ENCODE assay signal across 17 cellular contexts in genomic region chr4:77172336-77172735, GRCh38. TPM values are rescaled to one million over a fixed set of nuclear protein-coding genes. Genes with fewer than 3 reads are reported as not detected.
DNase-seq lines count a peak whose midpoint lies in the region; ATAC-seq, FAIRE-seq and TF ChIP-seq lines count a peak whose summit lies in the region.
"Had no signal": no experiment of that assay in that cellular context is flagged by ENCODE, and none has a peak within 500 bp of the region (broad histone marks: within the 10 kb centered on the region; RNA-seq: fewer than 3 reads in every experiment).

No MANE protein-coding gene starts in this region.

- H3K4me3 ChIP-seq in AG09309 (ENCODE audit: control insufficient read depth, low read depth, low read length) (no peak overlapping the region), brain microvascular endothelial cell (ENCODE audit: low read depth, low read length) (no peak overlapping the region), kidney epithelial cell (ENCODE audit: low read depth, low read length) (no peak overlapping the region), mesendoderm (ENCODE audit: low read length) (no peak overlapping the region), mucosa of descending colon (no peak overlapping the region)
- H3K4me3 ChIP-seq: lung had no signal

- intact Hi-C loops in mucosa of descending colon (cut with DNase I, micrococcal nuclease): no loop called here

- no peak overlapping the region for H4K8ac ChIP-seq in mesendoderm (ENCODE audit: low read depth, low read length)

- no peak overlapping the region for H3K23ac ChIP-seq in mesendoderm (ENCODE audit: low read length)

- H3K36me3 ChIP-seq in brain microvascular endothelial cell (replicated peaks): no peaks in the 10 kb centered on the region
- H3K36me3 ChIP-seq in kidney epithelial cell (ENCODE audit: control insufficient read depth, insufficient read depth, low read length): no peaks in the 10 kb centered on the region
- peaks cover 2% of the 10 kb centered on the region for H3K36me3 ChIP-seq in mesendoderm (ENCODE audit: control insufficient read depth, insufficient read depth, low read length)
- no peaks in the 10 kb centered on the region for H3K36me3 ChIP-seq in mucosa of descending colon (ENCODE audit: low read depth)

- no peak overlapping the region for H3K56ac ChIP-seq in mesendoderm (ENCODE audit: low read length)

- H2BK120ac ChIP-seq in mesendoderm (ENCODE audit: low read depth, low read length): no peak overlapping the region

- H2AK5ac ChIP-seq in mesendoderm (ENCODE audit: low read length): no peak overlapping the region

- H3K9ac ChIP-seq in mesendoderm (ENCODE audit: low read length): no peak overlapping the region
- H3K9ac ChIP-seq: parathyroid adenoma had no signal

- no peaks in the 10 kb centered on the region for H3K9me3 ChIP-seq in mucosa of descending colon

- TF ChIP-seq CTCF in AG09309 (IDR thresholded peaks at IDR 0.05; ENCODE audit: control insufficient read depth, insufficient read depth, low read depth, low read length, missing control alignments) (no peak), brain microvascular endothelial cell (IDR thresholded peaks at IDR 0.05; ENCODE audit: low read depth, low read length, missing control alignments) (no peak), kidney epithelial cell (IDR thresholded peaks at IDR 0.05; ENCODE audit: insufficient read depth, low read length, poor library complexity, severe bottlenecking) (no peak), mucosa of descending colon (IDR thresholded peaks at IDR 0.05) (no peak)

- H3K4me2 ChIP-seq in mesendoderm (ENCODE audit: low read length): no peak overlapping the region

- DNase-seq in AG09309 (ENCODE audit: low read depth) (peak; percentile 94), HTR-8/SVneo (ENCODE audit: insufficient read length, low spot score) (peak; percentile 61), brain microvascular endothelial cell (peak; percentile 87), kidney epithelial cell (ENCODE audit: low read depth) (peak; percentile 90), mesendoderm (no peak), occipital lobe (lab: John Stamatoyannopoulos, UW) (no peak), OCI-M1 (lab: John Stamatoyannopoulos, UW) (no peak), mucosa of descending colon (no peak)
- DNase-seq: activated CD8-positive, alpha-beta T cell treated with anti-CD3 and anti-CD28 coated beads, Interleukin-2, amount 10 ng/mL, durations not matched to agents 7 days and 5 days; activated naive CD4-positive, alpha-beta T cell treated with anti-CD3 and anti-CD28 coated beads, Interleukin-2, amount 50 U/mL, for 16 hours; C1 segment of cervical spinal cord; GF-D8; KG1; stimulated activated CD4-positive, alpha-beta T cell treated with anti-CD3 and anti-CD28 coated beads, Interleukin-2, amount 100 ng/mL, for 24 hours; T1000 had no signal

- H3K4ac ChIP-seq in mesendoderm (ENCODE audit: low read depth, low read length): no peak overlapping the region

- H3K79me2 ChIP-seq in mesendoderm (ENCODE audit: control insufficient read depth, insufficient read depth, low read length): no peaks in the 10 kb centered on the region
- H3K79me2 ChIP-seq: parathyroid adenoma had no signal

- no peaks in the 10 kb centered on the region for H3K79me1 ChIP-seq in mesendoderm (ENCODE audit: low read length)

- H3K18ac ChIP-seq in mesendoderm (ENCODE audit: low read length): no peak overlapping the region

- no peak overlapping the region for H4K5ac ChIP-seq in mesendoderm (ENCODE audit: low read length)

- no peak overlapping the region for H2BK15ac ChIP-seq in mesendoderm (replicated peaks; ENCODE audit: low read depth)

- no CpG with 5 or more reads among the region's 3 CpGs for WGBS in mesendoderm (ENCODE audit: extremely low coverage, insufficient coverage, low lambda C conversion rate)

- H3K27ac ChIP-seq in brain microvascular endothelial cell: peak overlapping the region; percentile 37
- H3K27ac ChIP-seq in mesendoderm (ENCODE audit: low read depth, low read length): no peak overlapping the region
- H3K27ac ChIP-seq: parathyroid adenoma had no signal

- in situ Hi-C loops in brain microvascular endothelial cell (cut with HindIII; ENCODE audit: low pct_ligation_motif_present, low sequenced_read_pairs): no loop called here

- H3K4me1 ChIP-seq in mesendoderm (ENCODE audit: control insufficient read depth, low read depth, low read length): no peaks in the 10 kb centered on the region
- no peaks in the 10 kb centered on the region for H3K4me1 ChIP-seq in mucosa of descending colon (ENCODE audit: low read depth)
- H3K4me1 ChIP-seq: parathyroid adenoma had no signal

- no peak for ATAC-seq in mucosa of descending colon
- ATAC-seq: activated CD8-positive, alpha-beta T cell treated with anti-CD3 and anti-CD28 coated beads, Interleukin-2, amount 10 ng/mL, durations not matched to agents 7 days and 5 days had no signal

- H3K27me3 ChIP-seq in brain microvascular endothelial cell (replicated peaks): peaks cover 17% of the 10 kb centered on the region
- no peaks in the 10 kb centered on the region for H3K27me3 ChIP-seq in kidney epithelial cell (ENCODE audit: control insufficient read depth, insufficient read depth, low read length)
- no peaks in the 10 kb centered on the region for H3K27me3 ChIP-seq in mesendoderm (ENCODE audit: insufficient read depth, low read length, poor library complexity)

- FAIRE-seq in HTR-8/SVneo (lab: Jason Lieb, UNC): no peak

- no peak overlapping the region for H2BK5ac ChIP-seq in mesendoderm (ENCODE audit: low read length)

RNA-seq across cellular contexts. Expression of gene CCNG2, which starts 15.3 kb away (rescaled TPM):
- total RNA-seq in kidney epithelial cell (27.1 and 29.4 TPM in 2 replicates), occipital lobe (139 TPM), mucosa of descending colon (10 to 100 TPM; 36.1 to 86.5 (median 64.8) TPM)
- polyA plus RNA-seq in mesendoderm (2013, experiment 1 of 2): 4.4 TPM
- polyA plus RNA-seq in mesendoderm (2013, experiment 2 of 2): 3.6 TPM

Comparison
In these comparisons a context has a peak if more than half of its experiments do, and no peak if none do; other contexts are left out.
1. DNase-seq: peak in AG09309 (single experiment), HTR-8/SVneo (single experiment), brain microvascular endothelial cell (single experiment) and kidney epithelial cell (single experiment); none in mesendoderm (single experiment), occipital lobe (single experiment), OCI-M1 (single experiment) and mucosa of descending colon (0 of 3).